ENCODE assay signal across 11 cellular contexts in the genomic region with DNA sequence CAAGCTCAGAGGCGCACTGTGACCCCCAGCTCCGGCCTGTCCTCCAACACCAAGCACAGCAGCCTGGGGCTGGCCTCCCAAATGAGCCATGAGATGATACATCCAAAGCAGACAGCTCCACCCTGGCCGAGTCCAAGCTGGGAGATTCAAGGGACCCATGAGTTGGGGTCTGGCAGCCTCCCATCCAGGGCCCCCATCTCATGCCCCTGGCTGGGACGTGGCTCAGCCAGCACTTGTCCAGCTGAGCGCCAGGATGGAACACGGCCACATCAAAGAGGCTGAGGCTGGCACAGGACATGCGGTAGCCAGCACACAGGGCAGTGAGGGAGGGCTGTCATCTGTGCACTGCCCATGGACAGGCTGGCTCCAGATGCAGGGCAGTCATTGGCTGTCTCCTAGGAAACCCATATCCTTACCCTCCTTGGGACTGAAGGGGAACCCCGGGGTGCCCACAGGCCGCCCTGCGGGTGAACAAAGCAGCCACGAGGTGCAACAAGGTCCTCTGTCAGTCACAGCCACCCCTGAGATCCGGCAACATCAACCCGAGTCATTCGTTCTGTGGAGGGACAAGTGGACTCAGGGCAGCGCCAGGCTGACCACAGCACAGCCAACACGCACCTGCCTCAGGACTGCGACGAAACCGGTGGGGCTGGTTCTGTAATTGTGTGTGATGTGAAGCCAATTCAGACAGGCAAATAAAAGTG. TPM values are rescaled to one million over a fixed set of nuclear protein-coding genes. Genes with fewer than 3 reads are reported as not detected.
DNase-seq lines count a peak whose midpoint lies in the region; ATAC-seq, FAIRE-seq and TF ChIP-seq lines count a peak whose summit lies in the region.
"Had no signal": no experiment of that assay in that cellular context is flagged by ENCODE, and none has a peak within 500 bp of the region (broad histone marks: within the 10 kb centered on the region; RNA-seq: fewer than 3 reads in every experiment).

No MANE protein-coding gene starts in this region.

- CTCF ChIA-PET in Caco-2 (lab: Charles Lee), result no interaction called here

- FAIRE-seq in RCC 7860 (lab: Jason Lieb, UNC), result no peak

- no peaks in the 10 kb centered on the region; the same call in 1 of the 2 replicates for H3K36me3 ChIP-seq in Caco-2 (ENCODE audit: control insufficient read depth, insufficient read depth, low read length)
- H3K36me3 ChIP-seq in kidney epithelial cell (ENCODE audit: control insufficient read depth, insufficient read depth, low read length), result peaks cover 3% of the 10 kb centered on the region
- H3K36me3 ChIP-seq in prostate gland, result no peaks in the 10 kb centered on the region

- TF ChIP-seq POLR2A in prostate gland (IDR thresholded peaks at IDR 0.05), result no peak

- TF ChIP-seq CTCF in Caco-2 (IDR thresholded peaks at IDR 0.05; ENCODE audit: insufficient read depth in 1 of 2, low read depth in 1 of 2, low read length in 1 of 2, severe bottlenecking in 1 of 2, unreplicated experiment in 1 of 2) (no peak), kidney epithelial cell (IDR thresholded peaks at IDR 0.05; ENCODE audit: insufficient read depth, low read length, poor library complexity, severe bottlenecking) (no peak), prostate gland (IDR thresholded peaks at IDR 0.05) (no peak)

- no peaks in the 10 kb centered on the region for H3K27me3 Mint-ChIP-seq in Caco-2 (ENCODE audit: insufficient read depth, unreplicated experiment)
- H3K27me3 Mint-ChIP-seq: CD4-positive, alpha-beta memory T cell had no signal

- ATAC-seq in GM19455 (IDR thresholded peaks at IDR 0.05; ENCODE audit: unreplicated experiment) (no peak), GM21576 (IDR thresholded peaks at IDR 0.05; ENCODE audit: unreplicated experiment) (no peak)

- BruUV-seq in Caco-2 (replicated peaks; lab: Mats Ljungman, UMichigan), result TSS peak; percentile 77

- peak overlapping the region; percentile 90 to 92 for H3K27ac ChIP-seq in prostate gland
- H3K27ac ChIP-seq: adrenal gland had no signal

- H3K4me3 ChIP-seq in Caco-2 (ENCODE audit: low read depth, low read length) (no peak overlapping the region), kidney epithelial cell (ENCODE audit: low read depth, low read length) (no peak overlapping the region), prostate gland (no peak overlapping the region)
- H3K4me3 ChIP-seq: adrenal gland had no signal

- intact Hi-C loops in Caco-2 (cut with micrococcal nuclease; ENCODE audit: unreplicated experiment), result no loop called here
- intact Hi-C loops in prostate gland (cut with DNase I), result no loop called here

- H3K4me3 Mint-ChIP-seq in Caco-2 (ENCODE audit: unreplicated experiment), result no peak overlapping the region
- H3K4me3 Mint-ChIP-seq: CD4-positive, alpha-beta memory T cell had no signal

- peaks cover 99% of the 10 kb centered on the region for H3K36me3 Mint-ChIP-seq in Caco-2 (ENCODE audit: insufficient read depth, unreplicated experiment)

- peaks cover 6% of the 10 kb centered on the region; the same call in 1 of the 2 replicates for H3K4me1 ChIP-seq in Caco-2
- H3K4me1 ChIP-seq in prostate gland (replicated peaks), result peaks cover 37% of the 10 kb centered on the region
- H3K4me1 ChIP-seq: adrenal gland had no signal

- peaks cover 6% of the 10 kb centered on the region for H3K9me3 Mint-ChIP-seq in Caco-2 (ENCODE audit: unreplicated experiment)

- WGBS in prostate gland, result 44% methylated on average over 19 of the region's 19 CpGs

- H3K27ac Mint-ChIP-seq in Caco-2 (ENCODE audit: unreplicated experiment), result no peak overlapping the region

- H3K27me3 ChIP-seq in Caco-2 (replicated peaks; ENCODE audit: control insufficient read depth, insufficient read depth, low read length), result no peaks in the 10 kb centered on the region
- H3K27me3 ChIP-seq in kidney epithelial cell (ENCODE audit: control insufficient read depth, insufficient read depth, low read length), result no peaks in the 10 kb centered on the region
- no peaks in the 10 kb centered on the region for H3K27me3 ChIP-seq in prostate gland (replicated peaks; ENCODE audit: insufficient read depth)
- H3K27me3 ChIP-seq: adrenal gland had no signal

- H3K4me1 Mint-ChIP-seq in Caco-2 (ENCODE audit: low read depth, unreplicated experiment), result peaks cover 7% of the 10 kb centered on the region

- DNase-seq in Caco-2, result peak; percentile 36 to 42
- peak; percentile 29 for DNase-seq in RCC 7860 (ENCODE audit: low spot score)
- DNase-seq in kidney epithelial cell (ENCODE audit: low read depth), result peak; percentile 4
- peak; percentile 85 for DNase-seq in prostate gland (ENCODE audit: low spot score)
- DNase-seq in C1 segment of cervical spinal cord (lab: John Stamatoyannopoulos, UW), result no peak
- no peak for DNase-seq in foreskin melanocyte
- DNase-seq: effector CD4-positive, alpha-beta T cell had no signal

- POLR2A ChIA-PET in Caco-2 (lab: Charles Lee), result no interaction called here

- H3K9me3 ChIP-seq in Caco-2, result peaks cover 3% of the 10 kb centered on the region; the same call in 1 of the 2 replicates
- H3K9me3 ChIP-seq in prostate gland, result no peaks in the 10 kb centered on the region
- H3K9me3 ChIP-seq: adrenal gland had no signal

RNA-seq across cellular contexts. Expression of gene SLC19A1, which starts 29.1 kb away (rescaled TPM):
- total RNA-seq in Caco-2 (2022) (45.4 and 47.3 TPM in 2 replicates), kidney epithelial cell (19.1 and 21.7 TPM in 2 replicates), prostate gland (10 to 100 TPM; 12.2 to 15.5 TPM)

Comparison
In these comparisons a context has a peak if more than half of its experiments do, and no peak if none do; other contexts are left out.
1. DNase-seq: peak in Caco-2 (2 of 2), RCC 7860 (single experiment), kidney epithelial cell (single experiment) and prostate gland (single experiment); none in C1 segment of cervical spinal cord (0 of 14) and foreskin melanocyte (single experiment).